13 cellular contexts compared by ENCODE assay signal in genomic region chr20:2820084-2820895, GRCh38. TPM values are rescaled to one million over a fixed set of nuclear protein-coding genes. Genes with fewer than 3 reads are reported as not detected.
DNase-seq lines count a peak whose midpoint lies in the region; ATAC-seq, FAIRE-seq and TF ChIP-seq lines count a peak whose summit lies in the region.
"Had no signal": no experiment of that assay in that cellular context is flagged by ENCODE, and none has a peak within 500 bp of the region (broad histone marks: within the 10 kb centered on the region; RNA-seq: fewer than 3 reads in every experiment).

No MANE protein-coding gene starts in this region.

- peak overlapping the region; percentile 82 for H4K91ac ChIP-seq in trophoblast cell (ENCODE audit: low read depth, low read length)

- 21% methylated on average over 27 of the region's 32 CpGs for WGBS in hepatocyte (ENCODE audit: low lambda C conversion rate, missing lambda C conversion rate)
- no CpG with 5 or more reads among the region's 32 CpGs for WGBS in trophoblast cell (ENCODE audit: extremely low coverage, insufficient coverage, insufficient read length)

- ATAC-seq in HG03108 (IDR thresholded peaks at IDR 0.05; ENCODE audit: unreplicated experiment): no peak

- H3K27me3 Mint-ChIP-seq in astrocyte (ENCODE audit: low read depth, unreplicated experiment): peaks cover 37% of the 10 kb centered on the region

- H3K27ac Mint-ChIP-seq in astrocyte (ENCODE audit: unreplicated experiment): no peak overlapping the region

- no peak overlapping the region for H3K4me3 Mint-ChIP-seq in astrocyte (ENCODE audit: unreplicated experiment)
- H3K4me3 Mint-ChIP-seq: activated T-cell treated with anti-CD3 and anti-CD28 coated beads, Interleukin-2, amount 50 U/mL, for 4 hours had no signal

- H3K27me3 ChIP-seq in H7 (ENCODE audit: control insufficient read depth, insufficient read depth, low read length): peaks cover 29% of the 10 kb centered on the region
- H3K27me3 ChIP-seq in astrocyte (ENCODE audit: insufficient read depth, low read length): peaks cover 14% of the 10 kb centered on the region
- peaks cover 8% of the 10 kb centered on the region for H3K27me3 ChIP-seq in hepatocyte
- no peaks in the 10 kb centered on the region for H3K27me3 ChIP-seq in trophoblast cell (ENCODE audit: insufficient read depth, low read length)

- H2BK5ac ChIP-seq in trophoblast cell (ENCODE audit: low read depth, low read length, poor library complexity): peak overlapping the region; percentile 34

- H3K4me2 ChIP-seq in astrocyte (ENCODE audit: low read length) (peak overlapping the region; percentile 71), hepatocyte (peak overlapping the region; percentile 68), trophoblast cell (ENCODE audit: low read length) (peak overlapping the region; percentile 52)

- peak overlapping the region; percentile 34 for H4K8ac ChIP-seq in trophoblast cell (ENCODE audit: low read depth, low read length)

- TF ChIP-seq CTCF in astrocyte (IDR thresholded peaks at IDR 0.05; ENCODE audit: insufficient read depth, low read depth, low read length) (no peak), hepatocyte (IDR thresholded peaks at IDR 0.05; ENCODE audit: poor library complexity) (no peak)

- no peaks in the 10 kb centered on the region for H3K9me2 ChIP-seq in hepatocyte (replicated peaks; ENCODE audit: insufficient read depth)

- peak overlapping the region; percentile 58 for H2BK12ac ChIP-seq in trophoblast cell (ENCODE audit: low read length)

- H3K79me2 ChIP-seq in astrocyte (ENCODE audit: insufficient read depth, low read length): no peaks in the 10 kb centered on the region
- H3K79me2 ChIP-seq in hepatocyte: no peaks in the 10 kb centered on the region
- H3K79me2 ChIP-seq in trophoblast cell (ENCODE audit: control insufficient read depth, insufficient read depth, low read length, poor library complexity): peaks cover 3% of the 10 kb centered on the region

- no peaks in the 10 kb centered on the region for H4K20me1 ChIP-seq in astrocyte (ENCODE audit: insufficient read depth, low read length)
- no peaks in the 10 kb centered on the region for H4K20me1 ChIP-seq in hepatocyte (ENCODE audit: insufficient read depth, poor library complexity, severe bottlenecking)

- peak overlapping the region; percentile 30 for H3K4ac ChIP-seq in trophoblast cell (ENCODE audit: low read depth, low read length)

- H3K27ac ChIP-seq in astrocyte (ENCODE audit: low read depth, low read length) (no peak overlapping the region), hepatocyte (peak overlapping the region; percentile 74), trophoblast cell (ENCODE audit: low read depth, low read length) (peak overlapping the region; percentile 82), substantia nigra (ENCODE audit: low read depth, low read length, poor library complexity, severe bottlenecking) (no peak overlapping the region)
- H3K27ac ChIP-seq: dorsolateral prefrontal cortex, prostate gland had no signal

- peak overlapping the region; percentile 54 for H3K14ac ChIP-seq in trophoblast cell (ENCODE audit: low read length)

- H2BK120ac ChIP-seq in trophoblast cell (ENCODE audit: insufficient read depth, low read length, poor library complexity): peak overlapping the region; percentile 82

- peaks cover 10% of the 10 kb centered on the region for H3K79me1 ChIP-seq in trophoblast cell (ENCODE audit: low read length)

- no peak overlapping the region for H4K12ac ChIP-seq in trophoblast cell (ENCODE audit: low read depth, low read length)

- H3K36me3 Mint-ChIP-seq in astrocyte (ENCODE audit: low read depth, unreplicated experiment): no peaks in the 10 kb centered on the region

- H3K9ac ChIP-seq in astrocyte (ENCODE audit: low read length) (no peak overlapping the region), trophoblast cell (ENCODE audit: low read length) (peak overlapping the region; percentile 19)

- no peak overlapping the region for H2AK5ac ChIP-seq in trophoblast cell (ENCODE audit: low read length)

- H2AFZ ChIP-seq in astrocyte (ENCODE audit: low read depth, low read length) (no peak overlapping the region), hepatocyte (peak overlapping the region; percentile 66), trophoblast cell (ENCODE audit: insufficient read depth, low read length, poor library complexity) (peak overlapping the region; percentile 33)

- H3K36me3 ChIP-seq in H7 (replicated peaks; ENCODE audit: control insufficient read depth, insufficient read depth, low read length): no peaks in the 10 kb centered on the region
- no peaks in the 10 kb centered on the region for H3K36me3 ChIP-seq in astrocyte (ENCODE audit: insufficient read depth, low read length)
- H3K36me3 ChIP-seq in hepatocyte (replicated peaks; ENCODE audit: insufficient read depth, low read depth): no peaks in the 10 kb centered on the region
- H3K36me3 ChIP-seq in trophoblast cell (ENCODE audit: control insufficient read depth in 1 of 2, insufficient read depth in 2 of 2, low read length in 2 of 2): no peaks in the 10 kb centered on the region
- H3K36me3 ChIP-seq: prostate gland had no signal

- peaks cover 16% of the 10 kb centered on the region for H3K4me1 ChIP-seq in astrocyte (ENCODE audit: insufficient read depth, low read length)
- peaks cover 23% of the 10 kb centered on the region for H3K4me1 ChIP-seq in hepatocyte (ENCODE audit: insufficient read depth)
- H3K4me1 ChIP-seq in trophoblast cell (ENCODE audit: control insufficient read depth in 1 of 2, insufficient read depth in 2 of 2, low read length in 2 of 2): peaks cover 10 to 18% of the 10 kb centered on the region in 2 experiments
- H3K4me1 ChIP-seq: prostate gland had no signal

- peaks cover 15% of the 10 kb centered on the region for H3K4me1 Mint-ChIP-seq in astrocyte (ENCODE audit: low read depth, unreplicated experiment)

- no peak overlapping the region for H3K23ac ChIP-seq in trophoblast cell (ENCODE audit: low read length)

- DNase-seq in H7: peak; percentile 87
- peak; percentile 51 for DNase-seq in astrocyte (ENCODE audit: low read depth)
- peak; percentile 32 for DNase-seq in hepatocyte (ENCODE audit: low spot score)
- DNase-seq in trophoblast cell: peak in 1 of 2 donors; percentile 50
- DNase-seq in NCI-H1417 (lab: John Stamatoyannopoulos, UW): no peak
- no peak for DNase-seq in KG1 (lab: John Stamatoyannopoulos, UW)
- DNase-seq in substantia nigra (lab: John Stamatoyannopoulos, UW): no peak
- DNase-seq: activated T-cell treated with anti-CD3 and anti-CD28 coated beads, Interleukin-2, amount 50 U/mL, for 4 hours; dorsolateral prefrontal cortex; NCI-H1092 treated with DMSO at 0.1 percent for 48 hours had no signal

- no peak for FAIRE-seq in astrocyte (lab: Jason Lieb, UNC)
- FAIRE-seq: islet of Langerhans had no signal

- peak overlapping the region; percentile 31 for H3K4me3 ChIP-seq in H7 (ENCODE audit: insufficient read depth, low read depth, low read length)
- no peak overlapping the region for H3K4me3 ChIP-seq in astrocyte (ENCODE audit: insufficient read depth, low read depth, low read length)
- H3K4me3 ChIP-seq in hepatocyte: no peak overlapping the region
- no peak overlapping the region for H3K4me3 ChIP-seq in trophoblast cell (ENCODE audit: low read depth, low read length)
- H3K4me3 ChIP-seq: prostate gland had no signal

- no peaks in the 10 kb centered on the region for H3K9me3 ChIP-seq in astrocyte (ENCODE audit: insufficient read depth, low read depth, low read length)
- H3K9me3 ChIP-seq in hepatocyte (ENCODE audit: low read depth): no peaks in the 10 kb centered on the region
- no peaks in the 10 kb centered on the region for H3K9me3 ChIP-seq in trophoblast cell (ENCODE audit: insufficient read depth, low read depth, low read length)
- H3K9me3 ChIP-seq: prostate gland had no signal

- peaks cover 6% of the 10 kb centered on the region for H3K9me3 Mint-ChIP-seq in astrocyte (ENCODE audit: unreplicated experiment)
- H3K9me3 Mint-ChIP-seq: activated T-cell treated with anti-CD3 and anti-CD28 coated beads, Interleukin-2, amount 50 U/mL, for 4 hours had no signal

- H3K18ac ChIP-seq in trophoblast cell (ENCODE audit: low read length): peak overlapping the region; percentile 32

RNA-seq across cellular contexts. Expression of gene TMEM239, which starts 4.1 kb away (rescaled TPM):
- not detected in 2 replicates for total RNA-seq in H7 (2014; rRNA removed; shearing (Covaris generic))
- total RNA-seq in astrocyte (not detected in 2 replicates), hepatocyte (not detected in 2 replicates)
- polyA plus RNA-seq in hepatocyte: not detected in 2 replicates
- polyA plus RNA-seq in trophoblast cell (2013): 0.01 TPM in 1 of 2 replicates, not detected in the other
- total RNA-seq: activated T-cell treated with anti-CD3 and anti-CD28 coated beads, Interleukin-2, amount 50 U/mL, for 4 hours; dorsolateral prefrontal cortex; prostate gland had no signal

RNA-seq across cellular contexts. Expression of gene C20orf141, which starts 5.5 kb away (rescaled TPM):
- total RNA-seq in H7 (2014; rRNA removed; shearing (Covaris generic)): not detected in 2 replicates
- total RNA-seq in astrocyte: not detected in 2 replicates
- total RNA-seq in hepatocyte: not detected in 2 replicates
- polyA plus RNA-seq in hepatocyte: 0.68 TPM in 1 of 2 replicates, not detected in the other
- 0.19 and 0.31 TPM in 2 replicates for polyA plus RNA-seq in trophoblast cell (2013)
- total RNA-seq: activated T-cell treated with anti-CD3 and anti-CD28 coated beads, Interleukin-2, amount 50 U/mL, for 4 hours; dorsolateral prefrontal cortex had no signal

RNA-seq across cellular contexts. Expression of gene CPXM1, which starts 19.9 kb away (rescaled TPM):
- total RNA-seq in H7 (2014; rRNA removed; shearing (Covaris generic)): 105 and 109 TPM in 2 replicates
- total RNA-seq in astrocyte (10.6 and 10.9 TPM in 2 replicates), hepatocyte (47.9 and 57.8 TPM in 2 replicates)
- polyA plus RNA-seq in hepatocyte: 66.3 and 82.5 TPM in 2 replicates
- 21.0 and 21.4 TPM in 2 replicates for polyA plus RNA-seq in trophoblast cell (2013)

RNA-seq across cellular contexts. Expression of gene PCED1A, which starts 20.2 kb away (rescaled TPM):
- 21.8 and 23.6 TPM in 2 replicates for total RNA-seq in H7 (2014; rRNA removed; shearing (Covaris generic))
- 17.2 and 23.5 TPM in 2 replicates for total RNA-seq in astrocyte
- 36.8 and 43.0 TPM in 2 replicates for total RNA-seq in hepatocyte
- 41.2 and 54.2 TPM in 2 replicates for polyA plus RNA-seq in hepatocyte
- 31.4 and 32.3 TPM in 2 replicates for polyA plus RNA-seq in trophoblast cell (2013)

RNA-seq across cellular contexts. Expression of gene VPS16, which starts 20.3 kb away (rescaled TPM):
- total RNA-seq in H7 (2014; rRNA removed; shearing (Covaris generic)): 25.3 and 27.5 TPM in 2 replicates
- total RNA-seq in astrocyte: 24.9 and 25.1 TPM in 2 replicates
- 28.5 and 34.6 TPM in 2 replicates for total RNA-seq in hepatocyte
- 38.1 and 42.9 TPM in 2 replicates for polyA plus RNA-seq in hepatocyte
- polyA plus RNA-seq in trophoblast cell (2013): 18.4 and 19.2 TPM in 2 replicates

Comparison
In these comparisons a context has a peak if more than half of its experiments do, and no peak if none do; other contexts are left out.
1. DNase-seq: peak in H7 (single experiment), astrocyte (single experiment) and hepatocyte (single experiment); none in NCI-H1417 (0 of 3), KG1 (single experiment) and substantia nigra (0 of 49).
2. H3K27ac ChIP-seq: peak in hepatocyte (single experiment) and trophoblast cell (single experiment); none in astrocyte (single experiment) and substantia nigra (single experiment).
3. Peak in every context shown above with its lines, with median percentiles within 50 percentile points of each other: H3K4me2 ChIP-seq.